ENCODE assay signal across 14 cellular contexts in the genomic region with DNA sequence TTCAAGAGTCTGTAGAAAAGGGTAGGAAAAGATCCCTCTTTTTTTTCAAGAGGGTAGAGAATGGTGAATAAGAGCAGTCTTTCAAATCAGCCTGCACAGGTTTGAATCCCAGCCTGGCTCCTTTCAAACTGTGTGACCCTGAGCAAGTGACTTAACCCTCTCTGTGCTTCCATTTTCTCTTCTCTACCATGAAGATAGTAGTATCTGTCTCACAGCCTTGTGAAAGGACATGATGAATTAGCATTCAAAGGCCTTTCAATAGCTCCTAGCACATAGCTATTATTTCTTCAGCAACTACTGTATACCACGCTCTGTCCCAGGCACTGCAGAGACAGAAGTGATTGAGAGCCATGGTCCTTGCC. TPM values are rescaled to one million over a fixed set of nuclear protein-coding genes. Genes with fewer than 3 reads are reported as not detected.
A peak's percentile ranks its signal among the peaks of the same experiment; 100 is the strongest.
DNase-seq lines count a peak whose midpoint lies in the region; ATAC-seq and TF ChIP-seq lines count a peak whose summit lies in the region.
"Had no signal": no experiment of that assay in that cellular context is flagged by ENCODE, and none has a peak within 500 bp of the region (broad histone marks: within the 10 kb centered on the region; RNA-seq: fewer than 3 reads in every experiment).

No MANE protein-coding gene starts in this region.

- H3K27me3 ChIP-seq in A673 (replicated peaks; ENCODE audit: insufficient read depth, low read depth, low read length, poor library complexity) (no peaks in the 10 kb centered on the region), NT2/D1 (ENCODE audit: insufficient read depth, insufficient read length) (no peaks in the 10 kb centered on the region), esophagus muscularis mucosa (peaks cover 0 to 22% (median 7%) of the 10 kb centered on the region in 4 donors), neuronal stem cell (ENCODE audit: control insufficient read depth in 3 of 3, insufficient read depth in 3 of 3, low read depth in 1 of 3, low read length in 3 of 3) (no peaks in the 10 kb centered on the region), psoas muscle (ENCODE audit: insufficient read depth in 3 of 3, low read length in 2 of 3) (peaks cover 0 to 46% (median 7%) of the 10 kb centered on the region in 3 donors)

- no peak overlapping the region for H2BK120ac ChIP-seq in neuronal stem cell (ENCODE audit: low read depth, low read length)

- H3K4me2 ChIP-seq in neuronal stem cell (ENCODE audit: insufficient read depth, low read length, poor library complexity, severe bottlenecking), result no peak overlapping the region

- DNase-seq in A673 (ENCODE audit: low spot score) (no peak), NT2/D1 (ENCODE audit: low read depth, low spot score) (no peak), esophagus muscularis mucosa (ENCODE audit: extremely low spot score) (no peak), neuronal stem cell (ENCODE audit: low spot score) (no peak), NCI-H446 treated with DMSO at 0.1 percent for 48 hours (lab: John Stamatoyannopoulos, UW) (no peak), psoas muscle (no peak)
- DNase-seq: activated effector memory CD4-positive, alpha-beta T cell treated with Interleukin-2 at 50 U/mL for 16 hours; effector CD4-positive, alpha-beta T cell had no signal

- H3K36me3 ChIP-seq in A673 (ENCODE audit: insufficient read depth, low read length, poor library complexity, severe bottlenecking) (no peaks in the 10 kb centered on the region), NT2/D1 (ENCODE audit: insufficient read depth, insufficient read length, low read length) (no peaks in the 10 kb centered on the region), esophagus muscularis mucosa (no peaks in the 10 kb centered on the region), neuronal stem cell (replicated peaks in 1 of 2; ENCODE audit: control insufficient read depth in 2 of 2, insufficient read depth in 2 of 2, low read length in 2 of 2) (no peaks in the 10 kb centered on the region), psoas muscle (ENCODE audit: insufficient read depth in 1 of 2, low read depth in 1 of 2) (no peaks in the 10 kb centered on the region)

- no peak for TF ChIP-seq EP300 in esophagus muscularis mucosa (IDR thresholded peaks at IDR 0.05)

- no peak overlapping the region for H3K4ac ChIP-seq in neuronal stem cell (ENCODE audit: low read length)

- no peak overlapping the region for H2BK5ac ChIP-seq in neuronal stem cell (ENCODE audit: low read length)

- no peak overlapping the region for H2BK12ac ChIP-seq in neuronal stem cell (ENCODE audit: low read length)

- intact Hi-C loops in A673 (cut with micrococcal nuclease; ENCODE audit: unreplicated experiment), result no loop called here
- intact Hi-C loops in esophagus muscularis mucosa (cut with DNase I), result no loop called here
- intact Hi-C loops in psoas muscle (cut with DNase I), result no loop called here

- peaks cover 37% of the 10 kb centered on the region for H3K4me1 ChIP-seq in A673 (ENCODE audit: insufficient read depth, low read length, poor library complexity, severe bottlenecking)
- H3K4me1 ChIP-seq in NT2/D1 (ENCODE audit: insufficient read depth, insufficient read length), result peaks cover 8% of the 10 kb centered on the region
- H3K4me1 ChIP-seq in esophagus muscularis mucosa, result peaks cover 18 to 27% (median 26%) of the 10 kb centered on the region in 4 donors
- H3K4me1 ChIP-seq in neuronal stem cell (ENCODE audit: control insufficient read depth in 2 of 2, insufficient read depth in 1 of 2, low read depth in 1 of 2, low read length in 2 of 2), result peaks cover 16 to 18% of the 10 kb centered on the region in 2 donors
- no peaks in the 10 kb centered on the region for H3K4me1 ChIP-seq in psoas muscle

- no peak for TF ChIP-seq CTCF in A673 (conservative IDR thresholded peaks at IDR 0.05; ENCODE audit: low read depth, low read length)
- no peak for TF ChIP-seq CTCF in esophagus muscularis mucosa (IDR thresholded peaks at IDR 0.05)
- TF ChIP-seq CTCF in psoas muscle (IDR thresholded peaks at IDR 0.05), result no peak

- H3K4me3 ChIP-seq in A673 (ENCODE audit: low read depth, low read length, poor library complexity, severe bottlenecking) (peak overlapping the region; percentile 42), NT2/D1 (ENCODE audit: insufficient read length, low read depth) (no peak overlapping the region), esophagus muscularis mucosa (peak overlapping the region in 3 of 4 donors; percentile 14 to 30 (median 19)), neuronal stem cell (ENCODE audit: low read length in 2 of 2) (no peak overlapping the region), psoas muscle (no peak overlapping the region)
- H3K4me3 ChIP-seq: mucosa of descending colon had no signal

- H2AFZ ChIP-seq in neuronal stem cell (ENCODE audit: low read length), result peak overlapping the region; percentile 90

- WGBS in esophagus muscularis mucosa, result 63% methylated on average over 1 of the region's 1 CpG
- no CpG with 5 or more reads among the region's 1 CpG for WGBS in neuronal stem cell (ENCODE audit: extremely low coverage in 2 of 2, insufficient read length in 2 of 2, insufficient replicate concordance in 1 of 2), 2 donors
- WGBS in psoas muscle, 3 donors, result 72 to 92% (median 91%) methylated on average over 1 of the region's 1 CpG

- no peaks in the 10 kb centered on the region for H3K79me1 ChIP-seq in neuronal stem cell (ENCODE audit: low read depth, low read length)

- H4K91ac ChIP-seq in neuronal stem cell (ENCODE audit: low read depth, low read length, poor library complexity), result no peak overlapping the region

- CTCF ChIA-PET in A673 (lab: Charles Lee), result no interaction called here

- TF ChIP-seq POLR2A in esophagus muscularis mucosa (IDR thresholded peaks at IDR 0.05; ENCODE audit: low read depth), result no peak

- no peak overlapping the region for H2AK5ac ChIP-seq in neuronal stem cell (ENCODE audit: low read depth, low read length)

- H3K14ac ChIP-seq in neuronal stem cell (ENCODE audit: low read length), result no peak overlapping the region

- H3K9ac ChIP-seq in NT2/D1 (ENCODE audit: insufficient read length, low read depth) (peak overlapping the region; percentile 33), neuronal stem cell (ENCODE audit: low read depth, low read length, poor library complexity) (no peak overlapping the region)

- no peak overlapping the region for H4K8ac ChIP-seq in neuronal stem cell (ENCODE audit: low read depth, low read length)

- no peak overlapping the region for H3K23ac ChIP-seq in neuronal stem cell (ENCODE audit: low read depth, low read length, poor library complexity)

- H3K9me3 ChIP-seq in A673 (ENCODE audit: low read depth, low read length, poor library complexity, severe bottlenecking), result no peaks in the 10 kb centered on the region
- H3K9me3 ChIP-seq in NT2/D1 (ENCODE audit: insufficient read depth, low read length), result no peaks in the 10 kb centered on the region
- no peaks in the 10 kb centered on the region for H3K9me3 ChIP-seq in esophagus muscularis mucosa
- no peaks in the 10 kb centered on the region for H3K9me3 ChIP-seq in neuronal stem cell (replicated peaks in 1 of 2; ENCODE audit: control insufficient read depth in 2 of 2, insufficient read depth in 1 of 2, low read depth in 1 of 2, low read length in 2 of 2)
- H3K9me3 ChIP-seq in psoas muscle, result no peaks in the 10 kb centered on the region
- H3K9me3 ChIP-seq: mucosa of descending colon had no signal

- POLR2A ChIA-PET in A673 (lab: Charles Lee; ENCODE audit: low non-redundant PET), result interaction anchor here (0.6 to 0.7 kb wide), 2 partner anchors 77 to 363 kb away, joined by 3 to 4 read pairs; a partner anchor contains a TSS

- BruUV-seq in A673 (replicated peaks; lab: Mats Ljungman, UMichigan), result no TSS peak

- H2BK15ac ChIP-seq in neuronal stem cell (ENCODE audit: low read length), result no peak overlapping the region

- no peak for ATAC-seq in HG03175 (IDR thresholded peaks at IDR 0.05; ENCODE audit: unreplicated experiment)
- ATAC-seq in psoas muscle, result no peak
- no peak for ATAC-seq in HG03135 (IDR thresholded peaks at IDR 0.05; ENCODE audit: unreplicated experiment)

- peak overlapping the region; percentile 94 for H3K27ac ChIP-seq in A673 (ENCODE audit: low read depth, low read length, poor library complexity, severe bottlenecking)
- H3K27ac ChIP-seq in esophagus muscularis mucosa (replicated peaks in 1 of 4), result peak overlapping the region in 1 of 4 donors; percentile 49
- H3K27ac ChIP-seq in neuronal stem cell (replicated peaks; ENCODE audit: low read length), result no peak overlapping the region
- H3K27ac ChIP-seq in psoas muscle, result no peak overlapping the region

- no peak overlapping the region for H3K18ac ChIP-seq in neuronal stem cell (ENCODE audit: low read length)

RNA-seq across cellular contexts. Expression of a gene that starts 25.4 kb away (rescaled TPM):
- total RNA-seq in A673 (2021) (not detected in 2 replicates), esophagus muscularis mucosa (not detected), psoas muscle (under 1 TPM; 0.15 to 0.69 (median 0.31) TPM)
- not detected for polyA plus RNA-seq in neuronal stem cell (2013, experiment 1 of 2)
- polyA plus RNA-seq in neuronal stem cell (2013, experiment 2 of 2), result not detected
- under 1 TPM; 0.08 to 0.78 (median 0.12) TPM for polyA plus RNA-seq in psoas muscle
- total RNA-seq: glomerular endothelial cell, pulmonary artery endothelial cell, SK-MEL-5 had no signal

Comparison
In these comparisons a context has a peak if more than half of its experiments do, and no peak if none do; other contexts are left out.
1. H3K4me3 ChIP-seq: peak in A673 (single experiment) and esophagus muscularis mucosa (3 of 4); none in NT2/D1 (single experiment), neuronal stem cell (0 of 2) and psoas muscle (single experiment).